Comparison of ENCODE assay signal across 12 cellular contexts in genomic region chr6:68108243-68108835, GRCh38.
DNase-seq lines count a peak whose midpoint lies in the region; ATAC-seq and TF ChIP-seq lines count a peak whose summit lies in the region.
"Had no signal": no experiment of that assay in that cellular context is flagged by ENCODE, and none has a peak within 500 bp of the region (broad histone marks: within the 10 kb centered on the region; RNA-seq: fewer than 3 reads in every experiment).

No MANE protein-coding gene starts in this region.

- CTCF ChIA-PET in activated CD4-positive, alpha-beta memory T cell treated with anti-CD3 and anti-CD28 coated beads, Interleukin-2, amount 10 ng/mL, durations not matched to agents 7 days and 5 days (lab: Charles Lee) = no interaction called here

- no peaks in the 10 kb centered on the region for H3K27me3 Mint-ChIP-seq in activated CD4-positive, alpha-beta memory T cell treated with anti-CD3 and anti-CD28 coated beads, Interleukin-2, amount 10 ng/mL, durations not matched to agents 7 days and 5 days
- H3K27me3 Mint-ChIP-seq: B cell, IgD-negative memory B cell had no signal

- no peaks in the 10 kb centered on the region for H3K9me3 ChIP-seq in upper lobe of left lung
- no peaks in the 10 kb centered on the region for H3K9me3 ChIP-seq in WERI-Rb-1 (ENCODE audit: severe bottlenecking)

- no peaks in the 10 kb centered on the region for H3K36me3 Mint-ChIP-seq in activated CD4-positive, alpha-beta memory T cell treated with anti-CD3 and anti-CD28 coated beads, Interleukin-2, amount 10 ng/mL, durations not matched to agents 7 days and 5 days (ENCODE audit: low read depth)
- H3K36me3 Mint-ChIP-seq: IgD-negative memory B cell had no signal

- no peaks in the 10 kb centered on the region for H3K4me1 ChIP-seq in upper lobe of left lung

- WGBS in upper lobe of left lung, 2 donors = 76 to 81% methylated on average over 2 of the region's 2 CpGs

- no peaks in the 10 kb centered on the region for H3K27me3 ChIP-seq in upper lobe of left lung
- no peaks in the 10 kb centered on the region for H3K27me3 ChIP-seq in WERI-Rb-1 (ENCODE audit: insufficient read depth, low read depth, severe bottlenecking)
- H3K27me3 ChIP-seq: cardiac muscle cell had no signal

- no peaks in the 10 kb centered on the region for H3K36me3 ChIP-seq in upper lobe of left lung
- no peaks in the 10 kb centered on the region for H3K36me3 ChIP-seq in WERI-Rb-1
- H3K36me3 ChIP-seq: cardiac muscle cell had no signal

- no peak overlapping the region for H3K4me3 Mint-ChIP-seq in activated CD4-positive, alpha-beta memory T cell treated with anti-CD3 and anti-CD28 coated beads, Interleukin-2, amount 10 ng/mL, durations not matched to agents 7 days and 5 days
- H3K4me3 Mint-ChIP-seq: B cell, IgD-negative memory B cell, nephron had no signal

- TF ChIP-seq POLR2A in upper lobe of left lung (IDR thresholded peaks at IDR 0.05) = no peak

- ATAC-seq in GM21576 (IDR thresholded peaks at IDR 0.05; ENCODE audit: unreplicated experiment) = peak; percentile 87
- ATAC-seq in HG03378 (IDR thresholded peaks at IDR 0.05; ENCODE audit: unreplicated experiment) = peak; percentile 90
- ATAC-seq in upper lobe of left lung (ENCODE audit: low FRiP score in 2 of 2) = no peak
- no peak for ATAC-seq in stimulated activated naive CD8-positive, alpha-beta T cell treated with anti-CD3 and anti-CD28 coated beads, Interleukin-15, Interleukin-2, amounts not matched to agents 100 U/mL and 50 U/mL, for 24 hours

- H3K27ac Mint-ChIP-seq in activated CD4-positive, alpha-beta memory T cell treated with anti-CD3 and anti-CD28 coated beads, Interleukin-2, amount 10 ng/mL, durations not matched to agents 7 days and 5 days = no peak overlapping the region
- H3K27ac Mint-ChIP-seq: B cell, IgD-negative memory B cell, nephron had no signal

- H3K4me1 Mint-ChIP-seq in activated CD4-positive, alpha-beta memory T cell treated with anti-CD3 and anti-CD28 coated beads, Interleukin-2, amount 10 ng/mL, durations not matched to agents 7 days and 5 days = no peaks in the 10 kb centered on the region
- H3K4me1 Mint-ChIP-seq: B cell, IgD-negative memory B cell, nephron had no signal

- DNase-seq in ELR (ENCODE audit: low read depth) = peak; percentile 52
- peak; percentile 10 for DNase-seq in amniotic stem cell (lab: John Stamatoyannopoulos, UW)
- no peak for DNase-seq in upper lobe of left lung
- DNase-seq in activated CD4-positive, alpha-beta memory T cell treated with anti-CD3 and anti-CD28 coated beads, Interleukin-2, amount 10 ng/mL, durations not matched to agents 7 days and 5 days = no peak
- DNase-seq in stimulated activated naive CD8-positive, alpha-beta T cell treated with anti-CD3 and anti-CD28 coated beads, Interleukin-15, Interleukin-2, amounts not matched to agents 100 U/mL and 50 U/mL, for 24 hours = no peak
- no peak for DNase-seq in WERI-Rb-1

- H3K4me3 ChIP-seq in upper lobe of left lung = no peak overlapping the region
- H3K4me3 ChIP-seq in WERI-Rb-1 (ENCODE audit: low read depth, low read length) = no peak overlapping the region
- H3K4me3 ChIP-seq: cardiac muscle cell had no signal

- TF ChIP-seq EP300 in upper lobe of left lung (IDR thresholded peaks at IDR 0.05) = no peak

- H3K9me3 Mint-ChIP-seq in activated CD4-positive, alpha-beta memory T cell treated with anti-CD3 and anti-CD28 coated beads, Interleukin-2, amount 10 ng/mL, durations not matched to agents 7 days and 5 days = peaks cover 9% of the 10 kb centered on the region
- H3K9me3 Mint-ChIP-seq: nephron had no signal

- H3K27ac ChIP-seq in upper lobe of left lung (no peak overlapping the region), WERI-Rb-1 (no peak overlapping the region)
- H3K27ac ChIP-seq: cardiac muscle cell had no signal

- POLR2A ChIA-PET in activated CD4-positive, alpha-beta memory T cell treated with anti-CD3 and anti-CD28 coated beads, Interleukin-2, amount 10 ng/mL, durations not matched to agents 7 days and 5 days (lab: Charles Lee) = no interaction called here

- no peak for TF ChIP-seq CTCF in upper lobe of left lung (IDR thresholded peaks at IDR 0.05)
- TF ChIP-seq CTCF in WERI-Rb-1 (IDR thresholded peaks at IDR 0.05; ENCODE audit: low read depth, low read length) = no peak

Comparison
In these comparisons a context has a peak if more than half of its experiments do, and no peak if none do; other contexts are left out.
1. DNase-seq: peak in ELR (single experiment) and amniotic stem cell (single experiment); none in upper lobe of left lung (0 of 2), activated CD4-positive, alpha-beta memory T cell treated with anti-CD3 and anti-CD28 coated beads, Interleukin-2, amount 10 ng/mL, durations not matched to agents 7 days and 5 days (single experiment), stimulated activated naive CD8-positive, alpha-beta T cell treated with anti-CD3 and anti-CD28 coated beads, Interleukin-15, Interleukin-2, amounts not matched to agents 100 U/mL and 50 U/mL, for 24 hours (single experiment) and WERI-Rb-1 (single experiment).
2. ATAC-seq: peak in GM21576 (single experiment) and HG03378 (single experiment); none in upper lobe of left lung (0 of 2) and stimulated activated naive CD8-positive, alpha-beta T cell treated with anti-CD3 and anti-CD28 coated beads, Interleukin-15, Interleukin-2, amounts not matched to agents 100 U/mL and 50 U/mL, for 24 hours (single experiment).